In the genomic region with DNA sequence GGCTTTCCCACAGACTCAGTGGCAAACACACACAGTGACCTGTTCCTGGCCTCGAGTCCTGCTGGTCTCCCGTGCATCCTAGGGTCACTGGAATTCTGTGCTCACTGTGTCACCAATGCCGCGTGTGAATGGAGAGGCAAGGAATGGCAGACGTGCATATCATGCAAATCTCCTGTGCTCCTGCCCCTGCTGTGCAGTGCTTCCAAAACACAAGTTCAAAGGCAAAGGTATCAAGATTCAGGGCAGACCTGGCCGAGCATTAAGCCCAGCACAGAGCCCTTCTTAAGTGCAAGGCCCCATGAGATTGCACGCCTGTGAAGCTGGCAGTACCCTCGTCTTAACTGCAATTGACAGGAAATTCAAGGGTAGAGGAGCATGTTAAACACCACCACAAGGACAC, we compare ENCODE assay signal across 17 cellular contexts.
DNase-seq lines count a peak whose midpoint lies in the region; ATAC-seq lines count a peak whose summit lies in the region.
"Had no signal": no experiment of that assay in that cellular context is flagged by ENCODE, and none has a peak within 500 bp of the region (broad histone marks: within the 10 kb centered on the region; RNA-seq: fewer than 3 reads in every experiment).

No MANE protein-coding gene starts in this region.

- H2AK5ac ChIP-seq in mesendoderm (ENCODE audit: low read length): no peak overlapping the region
- H2AK5ac ChIP-seq in mesenchymal stem cell (ENCODE audit: low read length, severe bottlenecking): no peak overlapping the region

- H2BK15ac ChIP-seq in mesendoderm (replicated peaks; ENCODE audit: low read depth) (no peak overlapping the region), mesenchymal stem cell (ENCODE audit: low read depth, poor library complexity, severe bottlenecking) (no peak overlapping the region)

- CTCF ChIA-PET in activated CD8-positive, alpha-beta memory T cell treated with anti-CD3 and anti-CD28 coated beads, Interleukin-2, amount 10 ng/mL, durations not matched to agents 7 days and 5 days (lab: Charles Lee): no interaction called here

- H2BK12ac ChIP-seq in mesenchymal stem cell (ENCODE audit: low read length in 2 of 2): no peak overlapping the region

- H2AFZ ChIP-seq in mesenchymal stem cell (ENCODE audit: low read depth, low read length): no peak overlapping the region

- H3K4me3 ChIP-seq in mesendoderm (ENCODE audit: low read length) (no peak overlapping the region), mesenchymal stem cell (ENCODE audit: insufficient read depth in 1 of 2, low read depth in 1 of 2, low read length in 2 of 2) (no peak overlapping the region)
- H3K4me3 ChIP-seq: GM12878, MG63 had no signal

- H3K27ac ChIP-seq in mesendoderm (ENCODE audit: low read depth, low read length) (no peak overlapping the region), mesenchymal stem cell (ENCODE audit: low read length, poor library complexity, severe bottlenecking) (no peak overlapping the region)
- H3K27ac ChIP-seq: C4-2B had no signal

- H3K9me3 Mint-ChIP-seq in activated T-cell treated with anti-CD3 and anti-CD28 coated beads, Interleukin-2, amount 50 U/mL, for 24 hours: no peaks in the 10 kb centered on the region
- H3K9me3 Mint-ChIP-seq in activated CD8-positive, alpha-beta memory T cell treated with anti-CD3 and anti-CD28 coated beads, Interleukin-2, amount 10 ng/mL, durations not matched to agents 7 days and 5 days (ENCODE audit: low read depth): no peaks in the 10 kb centered on the region

- no CpG with 5 or more reads among the region's 8 CpGs for WGBS in mesendoderm (ENCODE audit: extremely low coverage, insufficient coverage, low lambda C conversion rate)
- WGBS in mesenchymal stem cell: 39% methylated on average over 8 of the region's 8 CpGs

- DNase-seq in activated T-cell treated with anti-CD3 and anti-CD28 coated beads, Interleukin-2, amount 50 U/mL, for 24 hours: peak; percentile 8
- no peak for DNase-seq in activated T-cell treated with anti-CD3 and anti-CD28 coated beads, Interleukin-2, amount 50 U/mL, for 48 hours
- DNase-seq in activated CD8-positive, alpha-beta memory T cell treated with anti-CD3 and anti-CD28 coated beads, Interleukin-2, amount 10 ng/mL, durations not matched to agents 7 days and 5 days: peak; percentile 26
- DNase-seq in mesendoderm (peak; percentile 78), ureter (ENCODE audit: low spot score) (peak; percentile 25), mesenchymal stem cell (no peak)
- DNase-seq: HFFc6, MG63, NCI-H1105, NCI-H187 treated with DMSO at 0.1 percent for 48 hours, NCI-H446, SHP77 had no signal

- H4K8ac ChIP-seq in mesendoderm (ENCODE audit: low read depth, low read length) (no peak overlapping the region), mesenchymal stem cell (ENCODE audit: low read length) (no peak overlapping the region)

- H3K79me2 ChIP-seq in mesendoderm (ENCODE audit: control insufficient read depth, insufficient read depth, low read length): no peaks in the 10 kb centered on the region

- H3K79me1 ChIP-seq in mesendoderm (ENCODE audit: low read length): no peaks in the 10 kb centered on the region
- H3K79me1 ChIP-seq in mesenchymal stem cell (replicated peaks; ENCODE audit: low read length, poor library complexity, severe bottlenecking): no peaks in the 10 kb centered on the region

- no peak overlapping the region for H4K91ac ChIP-seq in mesenchymal stem cell (ENCODE audit: low read length)

- no peak overlapping the region for H3K4me3 Mint-ChIP-seq in activated T-cell treated with anti-CD3 and anti-CD28 coated beads, Interleukin-2, amount 50 U/mL, for 24 hours
- no peak overlapping the region for H3K4me3 Mint-ChIP-seq in activated CD8-positive, alpha-beta memory T cell treated with anti-CD3 and anti-CD28 coated beads, Interleukin-2, amount 10 ng/mL, durations not matched to agents 7 days and 5 days
- H3K4me3 Mint-ChIP-seq: HFFc6 had no signal

- H3K4ac ChIP-seq in mesendoderm (ENCODE audit: low read depth, low read length) (no peak overlapping the region), mesenchymal stem cell (ENCODE audit: low read depth in 1 of 2, low read length in 2 of 2) (peak overlapping the region in 1 of 2 experiments; percentile 21)

- H3K4me1 Mint-ChIP-seq in activated T-cell treated with anti-CD3 and anti-CD28 coated beads, Interleukin-2, amount 50 U/mL, for 24 hours (ENCODE audit: low read depth): no peaks in the 10 kb centered on the region
- H3K4me1 Mint-ChIP-seq in activated CD8-positive, alpha-beta memory T cell treated with anti-CD3 and anti-CD28 coated beads, Interleukin-2, amount 10 ng/mL, durations not matched to agents 7 days and 5 days: no peaks in the 10 kb centered on the region

- H3K23ac ChIP-seq in mesendoderm (ENCODE audit: low read length): no peak overlapping the region
- no peak overlapping the region for H3K23ac ChIP-seq in mesenchymal stem cell (ENCODE audit: low read length in 2 of 2)

- H2BK5ac ChIP-seq in mesendoderm (ENCODE audit: low read length): no peak overlapping the region
- H2BK5ac ChIP-seq in mesenchymal stem cell (ENCODE audit: low read depth, low read length, poor library complexity, severe bottlenecking): no peak overlapping the region

- no peak overlapping the region for H2BK120ac ChIP-seq in mesendoderm (ENCODE audit: low read depth, low read length)
- no peak overlapping the region for H2BK120ac ChIP-seq in mesenchymal stem cell (ENCODE audit: low read depth, low read length)

- no peaks in the 10 kb centered on the region for H3K36me3 Mint-ChIP-seq in activated T-cell treated with anti-CD3 and anti-CD28 coated beads, Interleukin-2, amount 50 U/mL, for 24 hours (ENCODE audit: low read depth)
- H3K36me3 Mint-ChIP-seq in activated CD8-positive, alpha-beta memory T cell treated with anti-CD3 and anti-CD28 coated beads, Interleukin-2, amount 10 ng/mL, durations not matched to agents 7 days and 5 days: no peaks in the 10 kb centered on the region

- ATAC-seq in activated CD8-positive, alpha-beta memory T cell treated with anti-CD3 and anti-CD28 coated beads, Interleukin-2, amount 10 ng/mL, durations not matched to agents 7 days and 5 days: no peak
- no peak for ATAC-seq in GM21717 (IDR thresholded peaks at IDR 0.05; ENCODE audit: unreplicated experiment)
- no peak for ATAC-seq in HG02885 (IDR thresholded peaks at IDR 0.05; ENCODE audit: poor library complexity, unreplicated experiment)
- ATAC-seq: Panc1 had no signal

- no peak overlapping the region for H3K56ac ChIP-seq in mesendoderm (ENCODE audit: low read length)

- H3K27me3 ChIP-seq in mesendoderm (ENCODE audit: insufficient read depth, low read length, poor library complexity) (no peaks in the 10 kb centered on the region), mesenchymal stem cell (ENCODE audit: control insufficient read depth in 1 of 2, insufficient read depth in 1 of 2, low read length in 2 of 2) (peaks cover 0 to 47% of the 10 kb centered on the region in 2 experiments)
- H3K27me3 ChIP-seq: MG63 had no signal

- H3K18ac ChIP-seq in mesendoderm (ENCODE audit: low read length) (no peak overlapping the region), mesenchymal stem cell (ENCODE audit: low read depth in 1 of 2, low read length in 2 of 2) (no peak overlapping the region)

- H3K4me2 ChIP-seq in mesendoderm (ENCODE audit: low read length) (no peak overlapping the region), mesenchymal stem cell (ENCODE audit: low read length, poor library complexity, severe bottlenecking) (no peak overlapping the region)

- H3K36me3 ChIP-seq in mesendoderm (ENCODE audit: control insufficient read depth, insufficient read depth, low read length): no peaks in the 10 kb centered on the region
- H3K36me3 ChIP-seq in mesenchymal stem cell (ENCODE audit: control insufficient read depth in 1 of 2, insufficient read depth in 2 of 2, low read depth in 1 of 2, low read length in 2 of 2): no peaks in the 10 kb centered on the region
- H3K36me3 ChIP-seq: MG63 had no signal

- no peak overlapping the region for H3K27ac Mint-ChIP-seq in activated T-cell treated with anti-CD3 and anti-CD28 coated beads, Interleukin-2, amount 50 U/mL, for 24 hours
- no peak overlapping the region for H3K27ac Mint-ChIP-seq in activated CD8-positive, alpha-beta memory T cell treated with anti-CD3 and anti-CD28 coated beads, Interleukin-2, amount 10 ng/mL, durations not matched to agents 7 days and 5 days
- H3K27ac Mint-ChIP-seq: HFFc6 had no signal

- H3K9ac ChIP-seq in mesendoderm (ENCODE audit: low read length) (no peak overlapping the region), mesenchymal stem cell (ENCODE audit: low read length) (no peak overlapping the region)

- H4K5ac ChIP-seq in mesendoderm (ENCODE audit: low read length): no peak overlapping the region

- H3K4me1 ChIP-seq in mesendoderm (ENCODE audit: control insufficient read depth, low read depth, low read length): peaks cover 6% of the 10 kb centered on the region
- no peaks in the 10 kb centered on the region for H3K4me1 ChIP-seq in mesenchymal stem cell (ENCODE audit: control insufficient read depth, insufficient read depth, low read depth, low read length)

- peaks cover 22% of the 10 kb centered on the region for H3K27me3 Mint-ChIP-seq in activated T-cell treated with anti-CD3 and anti-CD28 coated beads, Interleukin-2, amount 50 U/mL, for 24 hours
- H3K27me3 Mint-ChIP-seq in activated CD8-positive, alpha-beta memory T cell treated with anti-CD3 and anti-CD28 coated beads, Interleukin-2, amount 10 ng/mL, durations not matched to agents 7 days and 5 days: peaks cover 22% of the 10 kb centered on the region

- H3K9me3 ChIP-seq in mesenchymal stem cell (ENCODE audit: control insufficient read depth, low read length): no peaks in the 10 kb centered on the region
- H3K9me3 ChIP-seq: MG63 had no signal

- H3K14ac ChIP-seq in mesenchymal stem cell (ENCODE audit: low read length in 2 of 2): no peak overlapping the region

Comparison
In these comparisons a context has a peak if more than half of its experiments do, and no peak if none do; other contexts are left out.
1. DNase-seq: peak in activated T-cell treated with anti-CD3 and anti-CD28 coated beads, Interleukin-2, amount 50 U/mL, for 24 hours (single experiment), activated CD8-positive, alpha-beta memory T cell treated with anti-CD3 and anti-CD28 coated beads, Interleukin-2, amount 10 ng/mL, durations not matched to agents 7 days and 5 days (single experiment), mesendoderm (single experiment) and ureter (single experiment); none in activated T-cell treated with anti-CD3 and anti-CD28 coated beads, Interleukin-2, amount 50 U/mL, for 48 hours (0 of 2) and mesenchymal stem cell (single experiment).